In genomic region chr17:74854792-74855191, GRCh38 we compare ENCODE assay signal across 11 cellular contexts. TPM values are rescaled to one million over a fixed set of nuclear protein-coding genes. Genes with fewer than 3 reads are reported as not detected.
"Had no signal": no experiment of that assay in that cellular context is flagged by ENCODE, and none has a peak within 500 bp of the region (broad histone marks: within the 10 kb centered on the region; RNA-seq: fewer than 3 reads in every experiment).

No MANE protein-coding gene starts in this region.

- H3K4me3 ChIP-seq: GM23338, HAP-1 had no signal

- H3K36me3 ChIP-seq: HAP-1 had no signal

- H3K4me2 ChIP-seq: GM23338 had no signal

- DNase-seq: H7, HFFc6, KG1 had no signal

- H2AFZ ChIP-seq: GM23338 had no signal

- H3K27ac ChIP-seq: HL-60 had no signal

- FAIRE-seq: HepG2 had no signal

- ATAC-seq: GM23338, HCT116, HepG2 had no signal

- H3K9me3 ChIP-seq: HAP-1 had no signal

RNA-seq across cellular contexts. Expression of gene GRIN2C, which starts 4.9 kb away (rescaled TPM):
- total RNA-seq: H7 had no signal
- polyA plus RNA-seq: IgD-negative memory B cell had no signal

RNA-seq across cellular contexts. Expression of gene FADS6, which starts 38.6 kb away (rescaled TPM):
- total RNA-seq: H4, H7, HFFc6, HT1080 had no signal
- polyA plus RNA-seq: IgD-negative memory B cell had no signal
